In the genomic region with DNA sequence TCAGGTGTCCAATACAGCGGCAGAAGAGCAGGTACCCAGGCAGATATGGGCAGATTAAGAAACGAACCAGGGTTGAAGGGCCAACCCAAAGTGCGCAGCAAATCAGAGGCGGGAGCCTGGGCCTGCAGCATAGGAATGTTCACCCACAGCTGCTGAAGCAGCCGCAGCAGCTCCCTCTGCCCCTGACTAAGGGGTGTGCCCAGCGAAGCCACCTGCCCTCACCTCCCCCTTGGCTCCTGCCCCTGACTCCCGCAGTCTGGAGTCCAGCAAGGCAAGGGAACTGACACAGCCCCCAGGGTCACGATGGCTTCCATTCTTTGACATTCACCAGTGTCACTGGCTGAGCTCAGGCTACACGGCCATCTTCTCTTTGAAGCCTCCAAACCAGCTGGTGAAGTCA, we compare ENCODE assay signal across 1 cellular context.
TF ChIP-seq lines count a peak whose summit lies in the region.

No MANE protein-coding gene starts in this region.

TF ChIP-seq in GM23338, 12 proteins besides CTCF, POLR2A, EP300 and RAD21 (continued from another document):
- TF ChIP-seq, protein P1, sequence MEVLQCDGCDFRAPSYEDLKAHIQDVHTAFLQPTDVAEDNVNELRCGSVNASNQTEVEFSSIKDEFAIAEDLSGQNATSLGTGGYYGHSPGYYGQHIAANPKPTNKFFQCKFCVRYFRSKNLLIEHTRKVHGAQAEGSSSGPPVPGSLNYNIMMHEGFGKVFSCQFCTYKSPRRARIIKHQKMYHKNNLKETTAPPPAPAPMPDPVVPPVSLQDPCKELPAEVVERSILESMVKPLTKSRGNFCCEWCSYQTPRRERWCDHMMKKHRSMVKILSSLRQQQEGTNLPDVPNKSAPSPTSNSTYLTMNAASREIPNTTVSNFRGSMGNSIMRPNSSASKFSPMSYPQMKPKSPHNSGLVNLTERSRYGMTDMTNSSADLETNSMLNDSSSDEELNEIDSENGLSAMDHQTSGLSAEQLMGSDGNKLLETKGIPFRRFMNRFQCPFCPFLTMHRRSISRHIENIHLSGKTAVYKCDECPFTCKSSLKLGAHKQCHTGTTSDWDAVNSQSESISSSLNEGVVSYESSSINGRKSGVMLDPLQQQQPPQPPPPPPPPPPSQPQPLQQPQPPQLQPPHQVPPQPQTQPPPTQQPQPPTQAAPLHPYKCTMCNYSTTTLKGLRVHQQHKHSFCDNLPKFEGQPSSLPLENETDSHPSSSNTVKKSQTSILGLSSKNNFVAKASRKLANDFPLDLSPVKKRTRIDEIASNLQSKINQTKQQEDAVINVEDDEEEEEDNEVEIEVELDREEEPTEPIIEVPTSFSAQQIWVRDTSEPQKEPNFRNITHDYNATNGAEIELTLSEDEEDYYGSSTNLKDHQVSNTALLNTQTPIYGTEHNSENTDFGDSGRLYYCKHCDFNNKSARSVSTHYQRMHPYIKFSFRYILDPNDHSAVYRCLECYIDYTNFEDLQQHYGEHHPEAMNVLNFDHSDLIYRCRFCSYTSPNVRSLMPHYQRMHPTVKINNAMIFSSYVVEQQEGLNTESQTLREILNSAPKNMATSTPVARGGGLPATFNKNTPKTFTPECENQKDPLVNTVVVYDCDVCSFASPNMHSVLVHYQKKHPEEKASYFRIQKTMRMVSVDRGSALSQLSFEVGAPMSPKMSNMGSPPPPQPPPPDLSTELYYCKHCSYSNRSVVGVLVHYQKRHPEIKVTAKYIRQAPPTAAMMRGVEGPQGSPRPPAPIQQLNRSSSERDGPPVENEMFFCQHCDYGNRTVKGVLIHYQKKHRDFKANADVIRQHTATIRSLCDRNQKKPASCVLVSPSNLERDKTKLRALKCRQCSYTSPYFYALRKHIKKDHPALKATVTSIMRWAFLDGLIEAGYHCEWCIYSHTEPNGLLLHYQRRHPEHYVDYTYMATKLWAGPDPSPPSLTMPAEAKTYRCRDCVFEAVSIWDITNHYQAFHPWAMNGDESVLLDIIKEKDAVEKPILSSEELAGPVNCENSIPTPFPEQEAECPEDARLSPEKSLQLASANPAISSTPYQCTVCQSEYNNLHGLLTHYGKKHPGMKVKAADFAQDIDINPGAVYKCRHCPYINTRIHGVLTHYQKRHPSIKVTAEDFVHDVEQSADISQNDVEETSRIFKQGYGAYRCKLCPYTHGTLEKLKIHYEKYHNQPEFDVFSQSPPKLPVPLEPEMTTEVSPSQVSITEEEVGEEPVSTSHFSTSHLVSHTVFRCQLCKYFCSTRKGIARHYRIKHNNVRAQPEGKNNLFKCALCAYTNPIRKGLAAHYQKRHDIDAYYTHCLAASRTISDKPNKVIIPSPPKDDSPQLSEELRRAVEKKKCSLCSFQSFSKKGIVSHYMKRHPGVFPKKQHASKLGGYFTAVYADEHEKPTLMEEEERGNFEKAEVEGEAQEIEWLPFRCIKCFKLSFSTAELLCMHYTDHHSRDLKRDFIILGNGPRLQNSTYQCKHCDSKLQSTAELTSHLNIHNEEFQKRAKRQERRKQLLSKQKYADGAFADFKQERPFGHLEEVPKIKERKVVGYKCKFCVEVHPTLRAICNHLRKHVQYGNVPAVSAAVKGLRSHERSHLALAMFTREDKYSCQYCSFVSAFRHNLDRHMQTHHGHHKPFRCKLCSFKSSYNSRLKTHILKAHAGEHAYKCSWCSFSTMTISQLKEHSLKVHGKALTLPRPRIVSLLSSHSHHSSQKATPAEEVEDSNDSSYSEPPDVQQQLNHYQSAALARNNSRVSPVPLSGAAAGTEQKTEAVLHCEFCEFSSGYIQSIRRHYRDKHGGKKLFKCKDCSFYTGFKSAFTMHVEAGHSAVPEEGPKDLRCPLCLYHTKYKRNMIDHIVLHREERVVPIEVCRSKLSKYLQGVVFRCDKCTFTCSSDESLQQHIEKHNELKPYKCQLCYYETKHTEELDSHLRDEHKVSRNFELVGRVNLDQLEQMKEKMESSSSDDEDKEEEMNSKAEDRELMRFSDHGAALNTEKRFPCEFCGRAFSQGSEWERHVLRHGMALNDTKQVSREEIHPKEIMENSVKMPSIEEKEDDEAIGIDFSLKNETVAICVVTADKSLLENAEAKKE (CRISPR knock-in tag; IDR thresholded peaks at IDR 0.05), result no peak
- TF ChIP-seq ZNF114 (CRISPR knock-in tag; IDR thresholded peaks at IDR 0.05) (no peak), STAT1 (IDR thresholded peaks at IDR 0.05; ENCODE audit: unreplicated experiment) (no peak)
TF ChIP-seq in GM23338: peak in this region for 0.
